ENCODE assay signal across 18 cellular contexts in genomic region chr10:119286983-119287612, GRCh38.
DNase-seq lines count a peak whose midpoint lies in the region; ATAC-seq, FAIRE-seq and TF ChIP-seq lines count a peak whose summit lies in the region.
"Had no signal": no experiment of that assay in that cellular context is flagged by ENCODE, and none has a peak within 500 bp of the region (broad histone marks: within the 10 kb centered on the region; RNA-seq: fewer than 3 reads in every experiment).

No MANE protein-coding gene starts in this region.

- no peak overlapping the region for H3K4me2 ChIP-seq in HepG2 (ENCODE audit: low read depth, low read length)

- no peaks in the 10 kb centered on the region for H3K27me3 Mint-ChIP-seq in activated T-helper 1 cell treated with anti-CD3 and anti-CD28 coated beads, Interleukin-12 subunit alpha, Interleukin-12 subunit beta, Interleukin-2, Interleukin-4 antibody, amounts not matched to agents 30 ng/mL and 10 ng/mL and 1 ng/mL, durations not matched to agents 14 hours and 24 hours and 36 hours (ENCODE audit: insufficient read depth)
- H3K27me3 Mint-ChIP-seq: brain, IgD-negative memory B cell had no signal

- CTCF ChIA-PET in HepG2 (lab: Yijun Ruan, JAX; ENCODE audit: low intra/inter-chr PET ratio, low total read pairs): no interaction called here

- H3K4me1 ChIP-seq in HepG2 (ENCODE audit: insufficient read depth, low read length) (peaks cover 48% of the 10 kb centered on the region), right lobe of liver (peaks cover 0 to 59% (median 27%) of the 10 kb centered on the region in 4 donors), mucosa of stomach (ENCODE audit: control insufficient read depth, insufficient read depth, low read length) (peaks cover 84% of the 10 kb centered on the region)

- BruUV-seq in HepG2 (replicated peaks; lab: Mats Ljungman, UMichigan): no TSS peak

- 97% methylated on average over 2 of the region's 2 CpGs for WGBS in HepG2 (ENCODE audit: low lambda C conversion rate)
- 94% methylated on average over 2 of the region's 2 CpGs for WGBS in right lobe of liver (ENCODE audit: insufficient coverage, low coverage, low lambda C conversion rate, missing lambda C conversion rate)

- H3K27me3 ChIP-seq in HepG2 (ENCODE audit: control insufficient read depth in 1 of 2, insufficient read depth in 2 of 2, low read length in 2 of 2): no peaks in the 10 kb centered on the region
- H3K27me3 ChIP-seq in right lobe of liver: no peaks in the 10 kb centered on the region
- no peaks in the 10 kb centered on the region for H3K27me3 ChIP-seq in mucosa of stomach (ENCODE audit: control insufficient read depth, insufficient read depth, low read length)

- peaks cover 1% of the 10 kb centered on the region for H3K36me3 Mint-ChIP-seq in activated T-helper 1 cell treated with anti-CD3 and anti-CD28 coated beads, Interleukin-12 subunit alpha, Interleukin-12 subunit beta, Interleukin-2, Interleukin-4 antibody, amounts not matched to agents 30 ng/mL and 10 ng/mL and 1 ng/mL, durations not matched to agents 14 hours and 24 hours and 36 hours (ENCODE audit: low read depth)
- H3K36me3 Mint-ChIP-seq: brain, IgD-negative memory B cell had no signal

- no peaks in the 10 kb centered on the region for H3K79me2 ChIP-seq in HepG2 (ENCODE audit: insufficient read depth, low read length)

- no peak for FAIRE-seq in HepG2 (lab: Jason Lieb, UNC)
- FAIRE-seq: D721Med, GM19239 had no signal

- no peak overlapping the region for H2AFZ ChIP-seq in HepG2 (ENCODE audit: low read length)

- no peaks in the 10 kb centered on the region for H3K36me3 ChIP-seq in HepG2 (replicated peaks in 1 of 2; ENCODE audit: control insufficient read depth in 1 of 2, insufficient read depth in 2 of 2, low read length in 2 of 2)
- no peaks in the 10 kb centered on the region for H3K36me3 ChIP-seq in right lobe of liver
- H3K36me3 ChIP-seq in mucosa of stomach (ENCODE audit: control insufficient read depth, insufficient read depth, low read length): no peaks in the 10 kb centered on the region

- H3K4me1 Mint-ChIP-seq in activated T-helper 1 cell treated with anti-CD3 and anti-CD28 coated beads, Interleukin-12 subunit alpha, Interleukin-12 subunit beta, Interleukin-2, Interleukin-4 antibody, amounts not matched to agents 30 ng/mL and 10 ng/mL and 1 ng/mL, durations not matched to agents 14 hours and 24 hours and 36 hours (ENCODE audit: low read depth): peaks cover 86% of the 10 kb centered on the region

- H3K27ac ChIP-seq in HepG2 (ENCODE audit: extremely low read length, insufficient read depth, low read length) (no peak overlapping the region), right lobe of liver (no peak overlapping the region)

- POLR2A ChIA-PET in HepG2 (lab: Yijun Ruan, JAX): no interaction called here

- no peak overlapping the region for H3K4me3 Mint-ChIP-seq in activated T-helper 1 cell treated with anti-CD3 and anti-CD28 coated beads, Interleukin-12 subunit alpha, Interleukin-12 subunit beta, Interleukin-2, Interleukin-4 antibody, amounts not matched to agents 30 ng/mL and 10 ng/mL and 1 ng/mL, durations not matched to agents 14 hours and 24 hours and 36 hours
- H3K4me3 Mint-ChIP-seq: brain, H9 had no signal

- in situ Hi-C loops in HepG2 (cut with HindIII; ENCODE audit: extremely low pct_ligation_motif_present, low pct_unique_long_range_greater_than_20kb): no loop called here

- no peaks in the 10 kb centered on the region for H3K9me3 ChIP-seq in HepG2 (ENCODE audit: low read length)
- H3K9me3 ChIP-seq in right lobe of liver: no peaks in the 10 kb centered on the region
- H3K9me3 ChIP-seq in mucosa of stomach (ENCODE audit: control insufficient read depth, low read length): no peaks in the 10 kb centered on the region

- DNase-seq in HepG2 (ENCODE audit: low spot score) (no peak), right lobe of liver (no peak), AG08396 (ENCODE audit: low spot score) (no peak)
- DNase-seq in activated T-helper 1 cell treated with anti-CD3 and anti-CD28 coated beads, Interleukin-12 subunit alpha, Interleukin-12 subunit beta, Interleukin-2, Interleukin-4 antibody, amounts not matched to agents 30 ng/mL and 10 ng/mL and 1 ng/mL, durations not matched to agents 14 hours and 24 hours and 36 hours (ENCODE audit: low spot score): no peak
- DNase-seq: H9; kidney glomerular epithelial cell; midbrain; NCI-H510A treated with DMSO at 0.1 percent for 48 hours; occipital lobe; stimulated activated CD4-positive, alpha-beta T cell treated with anti-CD3 and anti-CD28 coated beads, Interleukin-1b, Interleukin-23, amount 100 ng/mL, for 48 hours had no signal

- intact Hi-C loops in HepG2 (cut with micrococcal nuclease; ENCODE audit: unreplicated experiment): no loop called here
- intact Hi-C loops in right lobe of liver (cut with DNase I): loop anchor here in 1 of 2 donors (10.0 kb wide), 1 partner anchor 128 kb away; no protein-coding TSS in a partner anchor
- intact Hi-C loops in activated T-helper 1 cell treated with anti-CD3 and anti-CD28 coated beads, Interleukin-12 subunit alpha, Interleukin-12 subunit beta, Interleukin-2, Interleukin-4 antibody, amounts not matched to agents 30 ng/mL and 10 ng/mL and 1 ng/mL, durations not matched to agents 14 hours and 24 hours and 36 hours (cut with micrococcal nuclease): loop anchor here (1.0 kb wide), 3 partner anchors 14 to 78 kb away; no protein-coding TSS in a partner anchor

- no peak for TF ChIP-seq RAD21 in HepG2 (CRISPR knock-in tag; IDR thresholded peaks at IDR 0.05)

- ATAC-seq in HepG2 (no peak), right lobe of liver (no peak), GM21723 (IDR thresholded peaks at IDR 0.05; ENCODE audit: unreplicated experiment) (no peak), HG03469 (IDR thresholded peaks at IDR 0.05; ENCODE audit: unreplicated experiment) (no peak)

- TF ChIP-seq EP300 in HepG2 (IDR thresholded peaks at IDR 0.05; ENCODE audit: low read depth in 2 of 2, low read length in 2 of 2) (no peak), HepG2 (CRISPR knock-in tag; IDR thresholded peaks at IDR 0.05; ENCODE audit: borderline replicate concordance) (no peak)

- H3K4me3 ChIP-seq in HepG2 (replicated peaks in 1 of 3; ENCODE audit: insufficient read depth in 1 of 3, low read depth in 2 of 3, low read length in 3 of 3) (no peak overlapping the region), right lobe of liver (no peak overlapping the region), mucosa of stomach (ENCODE audit: low read length) (no peak overlapping the region)
- H3K4me3 ChIP-seq: coronary artery had no signal

- TF ChIP-seq CTCF in HepG2 (CRISPR knock-in tag; IDR thresholded peaks at IDR 0.05) (no peak), right lobe of liver (IDR thresholded peaks at IDR 0.05) (no peak)

- no peaks in the 10 kb centered on the region for H4K20me1 ChIP-seq in HepG2 (ENCODE audit: insufficient read depth, low read length)

- H3K27ac Mint-ChIP-seq in activated T-helper 1 cell treated with anti-CD3 and anti-CD28 coated beads, Interleukin-12 subunit alpha, Interleukin-12 subunit beta, Interleukin-2, Interleukin-4 antibody, amounts not matched to agents 30 ng/mL and 10 ng/mL and 1 ng/mL, durations not matched to agents 14 hours and 24 hours and 36 hours: peak overlapping the region; percentile 90
- H3K27ac Mint-ChIP-seq: brain had no signal

- TF ChIP-seq POLR2A in HepG2 (IDR thresholded peaks at IDR 0.05; ENCODE audit: insufficient read depth in 1 of 2, low read depth in 2 of 2, low read length in 2 of 2) (no peak), right lobe of liver (IDR thresholded peaks at IDR 0.05) (no peak)

- H3K9me3 Mint-ChIP-seq in activated T-helper 1 cell treated with anti-CD3 and anti-CD28 coated beads, Interleukin-12 subunit alpha, Interleukin-12 subunit beta, Interleukin-2, Interleukin-4 antibody, amounts not matched to agents 30 ng/mL and 10 ng/mL and 1 ng/mL, durations not matched to agents 14 hours and 24 hours and 36 hours: no peaks in the 10 kb centered on the region
- H3K9me3 Mint-ChIP-seq: brain, H9, IgD-negative memory B cell had no signal

- H3K9ac ChIP-seq in HepG2 (ENCODE audit: insufficient read depth, low read depth, low read length) (no peak overlapping the region), mucosa of stomach (ENCODE audit: low read length) (peak overlapping the region; percentile 31)

TF ChIP-seq in HepG2, 621 proteins besides CTCF, POLR2A, EP300 and RAD21:
- TF ChIP-seq PCBP2 (optimal IDR thresholded peaks at IDR 0.05; ENCODE audit: low read depth, low read length, poor library complexity, severe bottlenecking) (peak; percentile 37), HNRNPK (IDR thresholded peaks at IDR 0.05; ENCODE audit: low read depth, low read length, poor library complexity, severe bottlenecking) (peak; percentile 94), ZNF10 (CRISPR knock-in tag; IDR thresholded peaks at IDR 0.05; ENCODE audit: borderline replicate concordance, low read depth) (no peak)
